ENCODE assay signal across 22 cellular contexts in the genomic region with DNA sequence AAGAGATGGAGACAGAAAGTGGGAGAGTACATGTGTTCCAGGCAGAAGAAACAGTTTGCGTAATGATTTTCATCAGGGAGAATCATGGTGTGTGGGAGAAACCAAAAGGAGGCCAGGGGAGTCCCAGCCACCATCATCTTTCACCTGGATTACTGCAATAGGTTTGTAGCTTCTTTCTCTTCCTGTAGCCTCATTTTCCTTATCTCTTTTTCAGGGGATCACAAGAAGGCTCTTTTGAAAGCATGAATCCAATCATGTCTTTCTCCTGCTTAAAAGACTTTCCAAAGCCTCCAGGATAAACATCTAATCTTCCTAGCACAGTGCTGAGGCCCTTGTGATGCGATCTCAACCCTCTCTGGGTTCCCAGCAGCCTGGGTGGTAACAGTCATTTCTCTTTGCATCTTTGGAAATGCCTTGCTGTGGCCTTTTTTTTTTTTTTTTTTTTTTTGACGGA. TPM values are rescaled to one million over a fixed set of nuclear protein-coding genes. Genes with fewer than 3 reads are reported as not detected.
DNase-seq lines count a peak whose midpoint lies in the region; ATAC-seq, FAIRE-seq and TF ChIP-seq lines count a peak whose summit lies in the region.
"Had no signal": no experiment of that assay in that cellular context is flagged by ENCODE, and none has a peak within 500 bp of the region (broad histone marks: within the 10 kb centered on the region; RNA-seq: fewer than 3 reads in every experiment).

No MANE protein-coding gene starts in this region.

- intact Hi-C loops in HepG2 (cut with micrococcal nuclease; ENCODE audit: unreplicated experiment) (no loop called here), right lobe of liver (cut with DNase I) (no loop called here), K562 (cut with micrococcal nuclease) (no loop called here)

- H3K36me3 ChIP-seq in HepG2 (replicated peaks in 1 of 2; ENCODE audit: control insufficient read depth in 1 of 2, insufficient read depth in 2 of 2, low read length in 2 of 2), result no peaks in the 10 kb centered on the region
- H3K36me3 ChIP-seq in right lobe of liver, result no peaks in the 10 kb centered on the region
- no peaks in the 10 kb centered on the region for H3K36me3 ChIP-seq in K562 (ENCODE audit: control insufficient read depth, insufficient read depth, low read length)
- H3K36me3 ChIP-seq in osteoblast (ENCODE audit: insufficient read depth, low read length), result no peaks in the 10 kb centered on the region

- H2AFZ ChIP-seq in HepG2 (ENCODE audit: low read length) (peak overlapping the region; percentile 48), K562 (ENCODE audit: low read depth, low read length) (peak overlapping the region; percentile 57; the same call in 1 of the 2 replicates), osteoblast (ENCODE audit: low read length) (no peak overlapping the region)
- H2AFZ ChIP-seq: GM23248 had no signal

- no peaks in the 10 kb centered on the region for H3K9me3 Mint-ChIP-seq in stimulated activated naive B cell treated with anti-CD40 and anti-IgM and Interleukin-4, amounts not matched to agents 10 μg/mL and 1 μg/mL and 100 μg/mL, for 72 hours
- H3K9me3 Mint-ChIP-seq: CD4-positive, alpha-beta T cell; HFFc6 had no signal

- peaks cover 0 to 4% of the 10 kb centered on the region in 2 donors for H3K36me3 Mint-ChIP-seq in stimulated activated naive B cell treated with anti-CD40 and anti-IgM and Interleukin-4, amounts not matched to agents 10 μg/mL and 1 μg/mL and 100 μg/mL, for 72 hours

- TF ChIP-seq RAD21 in HepG2 (CRISPR knock-in tag; IDR thresholded peaks at IDR 0.05) (no peak), K562 (CRISPR knock-in tag; conservative IDR thresholded peaks at IDR 0.05 in 1 of 2, IDR thresholded peaks at IDR 0.05 in 1 of 2) (no peak)

- peaks cover 7 to 8% of the 10 kb centered on the region in 2 donors for H3K4me1 Mint-ChIP-seq in stimulated activated naive B cell treated with anti-CD40 and anti-IgM and Interleukin-4, amounts not matched to agents 10 μg/mL and 1 μg/mL and 100 μg/mL, for 72 hours

- H3K4me2 ChIP-seq in HepG2 (ENCODE audit: low read depth, low read length) (peak overlapping the region; percentile 43), K562 (ENCODE audit: insufficient read depth, low read length) (no peak overlapping the region), osteoblast (ENCODE audit: insufficient read depth, low read length) (no peak overlapping the region)
- H3K4me2 ChIP-seq: A549 had no signal

- WGBS in HepG2 (ENCODE audit: low lambda C conversion rate), result 25% methylated on average over 3 of the region's 3 CpGs
- WGBS in right lobe of liver (ENCODE audit: insufficient coverage, low coverage, low lambda C conversion rate, missing lambda C conversion rate), result 87% methylated on average over 2 of the region's 3 CpGs
- WGBS in K562 (ENCODE audit: insufficient coverage, low coverage, missing lambda C conversion rate), result 4% methylated on average over 2 of the region's 3 CpGs

- TF ChIP-seq POLR2A in HepG2 (IDR thresholded peaks at IDR 0.05; ENCODE audit: insufficient read depth in 1 of 2, low read depth in 2 of 2, low read length in 2 of 2), result no peak
- no peak for TF ChIP-seq POLR2A in right lobe of liver (IDR thresholded peaks at IDR 0.05)
- TF ChIP-seq POLR2A in K562 (conservative IDR thresholded peaks at IDR 0.05), result no peak

- peak; percentile 47 for ATAC-seq in HepG2
- no peak for ATAC-seq in right lobe of liver
- ATAC-seq in K562, result peak; percentile 75
- no peak for ATAC-seq in stimulated activated naive B cell treated with anti-CD40 and anti-IgM and Interleukin-4, amounts not matched to agents 10 μg/mL and 1 μg/mL and 100 μg/mL, for 72 hours (replicated peaks)
- ATAC-seq: A549 had no signal

- no peaks in the 10 kb centered on the region for H3K27me3 Mint-ChIP-seq in stimulated activated naive B cell treated with anti-CD40 and anti-IgM and Interleukin-4, amounts not matched to agents 10 μg/mL and 1 μg/mL and 100 μg/mL, for 72 hours
- H3K27me3 Mint-ChIP-seq: CD4-positive, alpha-beta T cell had no signal

- H3K79me2 ChIP-seq in HepG2 (ENCODE audit: insufficient read depth, low read length) (no peaks in the 10 kb centered on the region), K562 (ENCODE audit: control insufficient read depth, insufficient read depth, low read length) (no peaks in the 10 kb centered on the region), osteoblast (ENCODE audit: insufficient read depth, low read length) (no peaks in the 10 kb centered on the region)

- H3K4me3 ChIP-seq in HepG2 (replicated peaks in 1 of 3; ENCODE audit: insufficient read depth in 1 of 3, low read depth in 2 of 3, low read length in 3 of 3) (no peak overlapping the region), right lobe of liver (no peak overlapping the region), K562 (no peak overlapping the region), osteoblast (ENCODE audit: insufficient read depth, low read length) (no peak overlapping the region)
- H3K4me3 ChIP-seq: A549, GM23248 had no signal

- POLR2A ChIA-PET in HepG2 (lab: Yijun Ruan, JAX), result interaction anchor here (0.7 to 1.5 kb wide), 2 partner anchors 10 to 254 kb away, joined by 3 to 5 read pairs; partner anchors contain the start of genes GPBP1 and SETD9
- POLR2A ChIA-PET in K562 (lab: Yijun Ruan, JAX), result interaction anchor here (1.4 kb wide), 1 partner anchor 9 kb away, joined by 4 read pairs; no protein-coding TSS in a partner anchor

- H3K27me3 ChIP-seq in HepG2 (ENCODE audit: control insufficient read depth in 1 of 2, insufficient read depth in 2 of 2, low read length in 2 of 2) (no peaks in the 10 kb centered on the region), right lobe of liver (no peaks in the 10 kb centered on the region), K562 (ENCODE audit: control insufficient read depth in 2 of 2, insufficient read depth in 2 of 2, low read length in 2 of 2) (no peaks in the 10 kb centered on the region), osteoblast (ENCODE audit: insufficient read depth, low read length) (no peaks in the 10 kb centered on the region)

- H4K20me1 ChIP-seq in HepG2 (ENCODE audit: insufficient read depth, low read length), result no peaks in the 10 kb centered on the region
- no peaks in the 10 kb centered on the region for H4K20me1 ChIP-seq in K562 (replicated peaks; ENCODE audit: control insufficient read depth, insufficient read depth, low read length)
- H4K20me1 ChIP-seq in osteoblast (ENCODE audit: insufficient read depth, low read length), result no peaks in the 10 kb centered on the region

- H3K4me1 ChIP-seq in HepG2 (ENCODE audit: insufficient read depth, low read length), result peaks cover 12% of the 10 kb centered on the region
- H3K4me1 ChIP-seq in right lobe of liver, result no peaks in the 10 kb centered on the region
- H3K4me1 ChIP-seq in K562 (replicated peaks in 1 of 2; ENCODE audit: control insufficient read depth in 2 of 2, insufficient read depth in 2 of 2, low read length in 2 of 2), result peaks cover 0 to 16% of the 10 kb centered on the region in 2 experiments; a peak in 3 of 5 replicates
- no peaks in the 10 kb centered on the region for H3K4me1 ChIP-seq in osteoblast (ENCODE audit: insufficient read depth, low read length)
- H3K4me1 ChIP-seq: A549, Caco-2 had no signal

- no peak overlapping the region for H3K4me3 Mint-ChIP-seq in stimulated activated naive B cell treated with anti-CD40 and anti-IgM and Interleukin-4, amounts not matched to agents 10 μg/mL and 1 μg/mL and 100 μg/mL, for 72 hours
- H3K4me3 Mint-ChIP-seq: CD4-positive, alpha-beta T cell; HFFc6 had no signal

- peak overlapping the region; percentile 54 for H3K27ac Mint-ChIP-seq in stimulated activated naive B cell treated with anti-CD40 and anti-IgM and Interleukin-4, amounts not matched to agents 10 μg/mL and 1 μg/mL and 100 μg/mL, for 72 hours
- H3K27ac Mint-ChIP-seq: CD4-positive, alpha-beta T cell; HFFc6 had no signal

- no TSS peak for BruUV-seq in HepG2 (replicated peaks; lab: Mats Ljungman, UMichigan)
- no TSS peak for BruUV-seq in K562 (replicated peaks; lab: Mats Ljungman, UMichigan)

- H3K27ac ChIP-seq in HepG2 (ENCODE audit: extremely low read length, insufficient read depth, low read length) (no peak overlapping the region), right lobe of liver (no peak overlapping the region), K562 (ENCODE audit: extremely low read depth, low read depth, low read length) (no peak overlapping the region), osteoblast (ENCODE audit: low read depth, low read length) (no peak overlapping the region)
- H3K27ac ChIP-seq: A549, C4-2B, GM23248, HL-60 had no signal

- TF ChIP-seq CTCF in HepG2 (CRISPR knock-in tag; IDR thresholded peaks at IDR 0.05) (no peak), right lobe of liver (IDR thresholded peaks at IDR 0.05) (no peak), K562 (IDR thresholded peaks at IDR 0.05 in 2 of 3, conservative IDR thresholded peaks at IDR 0.05 in 1 of 3; ENCODE audit: insufficient read depth in 2 of 3, low read depth in 1 of 3, low read length in 3 of 3) (no peak), osteoblast (IDR thresholded peaks at IDR 0.05; ENCODE audit: extremely low read depth, low read depth, low read length) (no peak)

- TF ChIP-seq EP300 in HepG2 (IDR thresholded peaks at IDR 0.05; ENCODE audit: low read depth in 2 of 2, low read length in 2 of 2) (no peak), HepG2 (CRISPR knock-in tag; IDR thresholded peaks at IDR 0.05; ENCODE audit: borderline replicate concordance) (no peak), K562 (IDR thresholded peaks at IDR 0.05; ENCODE audit: low read length) (peak; percentile 53; the same call in 1 of the 2 replicates)

- H3K9me3 ChIP-seq in HepG2 (ENCODE audit: low read length), result no peaks in the 10 kb centered on the region
- no peaks in the 10 kb centered on the region for H3K9me3 ChIP-seq in right lobe of liver
- no peaks in the 10 kb centered on the region for H3K9me3 ChIP-seq in K562 (replicated peaks; ENCODE audit: control insufficient read depth, insufficient read depth, low read depth, low read length)
- no peaks in the 10 kb centered on the region for H3K9me3 ChIP-seq in osteoblast (ENCODE audit: low read depth, low read length)
- H3K9me3 ChIP-seq: A549, Caco-2 had no signal

- CTCF ChIA-PET in HepG2 (lab: Yijun Ruan, JAX; ENCODE audit: low intra/inter-chr PET ratio, low total read pairs) (no interaction called here), K562 (lab: Yijun Ruan, JAX; ENCODE audit: low intra/inter-chr PET ratio) (no interaction called here)

- no peaks in the 10 kb centered on the region for H3K9me1 ChIP-seq in K562 (ENCODE audit: control insufficient read depth, insufficient read depth, low read length)

- in situ Hi-C loops in HepG2 (cut with HindIII; ENCODE audit: extremely low pct_ligation_motif_present, low pct_unique_long_range_greater_than_20kb) (no loop called here), K562 (cut with MboI) (no loop called here)

- H3K9ac ChIP-seq in HepG2 (ENCODE audit: insufficient read depth, low read depth, low read length) (no peak overlapping the region), K562 (ENCODE audit: insufficient read depth in 1 of 2, low read depth in 2 of 2, low read length in 2 of 2) (no peak overlapping the region)
- H3K9ac ChIP-seq: GM23248 had no signal

- DNase-seq in HepG2 (ENCODE audit: low spot score), result no peak
- DNase-seq in right lobe of liver, result no peak
- peak; percentile 54 for DNase-seq in OCI-M1 (lab: John Stamatoyannopoulos, UW)
- peak in 2 of 4 experiments; percentile 27 to 40 for DNase-seq in K562 (ENCODE audit: extremely low read depth in 1 of 4, low spot score in 3 of 4)
- no peak for DNase-seq in stimulated activated naive B cell treated with anti-CD40 and anti-IgM and Interleukin-4, amounts not matched to agents 10 μg/mL and 1 μg/mL and 100 μg/mL, for 72 hours
- DNase-seq in NCI-H187 (lab: John Stamatoyannopoulos, UW), result no peak
- no peak for DNase-seq in osteoblast (ENCODE audit: insufficient read length, low spot score, missing footprints)
- DNase-seq in SIG-M5 (lab: John Stamatoyannopoulos, UW), result no peak
- DNase-seq: AML-193; Caco-2; CD4-positive, alpha-beta T cell; GM23248; HCEC 1CT; HFFc6 had no signal

- FAIRE-seq in HepG2 (lab: Jason Lieb, UNC) (no peak), K562 (lab: Jason Lieb, UNC) (no peak)
- FAIRE-seq: A549, D721Med, G401.6, GM12891, GM19239, H54 had no signal

RNA-seq across cellular contexts. Expression of gene GPBP1, which starts 10.3 kb away (rescaled TPM):
- 72.2 and 101 TPM in 2 replicates for total RNA-seq in HepG2 (2016; rRNA removed; fragmentation: Illumina TruSeq; extraction: Trizol)
- 66.3 and 69.1 TPM in 2 replicates for total RNA-seq in HepG2 (2016; cell fraction: cytosol; rRNA removed; fragmentation: Illumina TruSeq; extraction: Trizol; ENCODE audit: low read depth)
- total RNA-seq in HepG2 (2016; cell fraction: insoluble cytoplasmic fraction; rRNA removed; fragmentation: Illumina TruSeq; extraction: Trizol), result 70.0 and 97.0 TPM in 2 replicates
- 43.3 and 49.9 TPM in 2 replicates for total RNA-seq in HepG2 (2016; cell fraction: membrane; rRNA removed; fragmentation: Illumina TruSeq; extraction: Trizol)
- total RNA-seq in HepG2 (2016; cell fraction: nucleus; rRNA removed; fragmentation: Illumina TruSeq; extraction: Trizol), result 71.5 and 77.9 TPM in 2 replicates
- polyA plus RNA-seq in HepG2 (2011; rRNA removed), result 22.4 and 27.1 TPM in 2 replicates
- polyA plus RNA-seq in HepG2 (2011; cell fraction: cytosol; rRNA removed), result 8.1 and 15.4 TPM in 2 replicates
- polyA plus RNA-seq in HepG2 (2011; cell fraction: nucleus; rRNA removed), result 13.5 and 16.6 TPM in 2 replicates
- polyA plus RNA-seq in HepG2 (2012), result 37.4 and 42.2 TPM in 2 replicates
- 2.8 and 3.5 TPM in 2 replicates for polyA plus RNA-seq in HepG2 (2016; cell fraction: cytosol; fragmentation: Illumina TruSeq; extraction: Trizol; ENCODE audit: low read depth)
- polyA plus RNA-seq in HepG2 (2016; cell fraction: insoluble cytoplasmic fraction; fragmentation: Illumina TruSeq; extraction: Trizol; ENCODE audit: low read depth), result 68.2 and 77.7 TPM in 2 replicates
- polyA plus RNA-seq in HepG2 (2016; cell fraction: membrane; fragmentation: Illumina TruSeq; extraction: Trizol; ENCODE audit: low read depth), result 12.7 and 15.4 TPM in 2 replicates
- polyA plus RNA-seq in HepG2 (2016; cell fraction: nucleus; fragmentation: Illumina TruSeq; extraction: Trizol; ENCODE audit: insufficient read depth, low read depth), result 97.7 and 101 TPM in 2 replicates
- 7.1 and 12.3 TPM in 2 replicates for polyA minus RNA-seq in HepG2 (2011; rRNA and poly(A)+ RNA removed; ENCODE audit: low replicate concordance)
- 23.4 and 24.7 TPM in 2 replicates for polyA minus RNA-seq in HepG2 (2011; cell fraction: cytosol; rRNA and poly(A)+ RNA removed)
- 86.4 and 87.5 TPM in 2 replicates for polyA minus RNA-seq in HepG2 (2011; cell fraction: nucleus; rRNA and poly(A)+ RNA removed)
- 10 to 100 TPM; 19.5 to 28.2 (median 24.9) TPM for total RNA-seq in right lobe of liver
- 38.9 and 193 TPM in 2 replicates for total RNA-seq in K562 (2011; cell fraction: chromatin; rRNA removed; ENCODE audit: low replicate concordance)
- 20.5 and 30.5 TPM in 2 replicates for total RNA-seq in K562 (2011; cell fraction: nucleolus; rRNA removed)
- 55.7 and 82.8 TPM in 2 replicates for total RNA-seq in K562 (2011; cell fraction: nucleoplasm; rRNA removed)
- 61.7 and 66.2 TPM in 2 replicates for total RNA-seq in K562 (2014; rRNA removed)
- 109 and 122 TPM in 2 replicates for total RNA-seq in K562 (2014; rRNA removed; fragmentation: Illumina TruSeq; extraction: Trizol)
- 89.1 and 97.0 TPM in 2 replicates for total RNA-seq in K562 (2015; rRNA removed; fragmentation: Illumina TruSeq; extraction: Trizol)
- total RNA-seq in K562 (2021), result 67.8 and 68.4 TPM in 2 replicates
- 67.3 and 85.2 TPM in 2 replicates for polyA plus RNA-seq in K562 (2011; rRNA removed)
- 6.1 and 19.2 TPM in 2 replicates for polyA plus RNA-seq in K562 (2011; cell fraction: cytosol; rRNA removed)
- 22.7 and 36.5 TPM in 2 replicates for polyA plus RNA-seq in K562 (2011; cell fraction: nucleus; rRNA removed)
- polyA plus RNA-seq in K562 (2012), result 51.9 and 53.1 TPM in 2 replicates
- polyA plus RNA-seq in K562 (2014; fragmentation: Illumina TruSeq; extraction: Trizol), result 70.2 and 85.7 TPM in 2 replicates
- 10 to 100 TPM; 31.0 to 40.7 TPM for polyA plus RNA-seq in K562 (2014; fragmentation: Nextera tagmentation; extraction: Ambion mirVana)
- 55.2 and 64.0 TPM in 2 replicates for polyA plus RNA-seq in K562 (2014; rRNA removed)
- 94.7 and 107 TPM in 2 replicates for polyA minus RNA-seq in K562 (2011; rRNA and poly(A)+ RNA removed)
- 21.1 and 29.6 TPM in 2 replicates for polyA minus RNA-seq in K562 (2011; cell fraction: cytosol; rRNA and poly(A)+ RNA removed)
- 26.1 and 57.8 TPM in 2 replicates for polyA minus RNA-seq in K562 (2011; cell fraction: nucleus; rRNA and poly(A)+ RNA removed)
- 56.8 and 59.2 TPM in 2 replicates for total RNA-seq in osteoblast

Comparison
In these comparisons a context has a peak if more than half of its experiments do, and no peak if none do; other contexts are left out.
1. ATAC-seq: peak in HepG2 (single experiment) and K562 (single experiment); none in right lobe of liver (0 of 4) and stimulated activated naive B cell treated with anti-CD40 and anti-IgM and Interleukin-4, amounts not matched to agents 10 μg/mL and 1 μg/mL and 100 μg/mL, for 72 hours (0 of 2).
2. Of the 241 proteins assayed by ChIP-seq in both HepG2 and K562: peak only in HepG2: none; only in K562: ADNP, ATF7, CEBPB, DPF2, EP300, FOSL1 and 4 more; in both: CEBPG and PRDM10; in neither: 226; mixed calls (peak in some experiments, not most) for 3.